18 cellular contexts compared by ENCODE assay signal in genomic region chr15:34456658-34457057, GRCh38. TPM values are rescaled to one million over a fixed set of nuclear protein-coding genes. Genes with fewer than 3 reads are reported as not detected.
A peak's percentile ranks its signal among the peaks of the same experiment; 100 is the strongest.
DNase-seq lines count a peak whose midpoint lies in the region; ATAC-seq, FAIRE-seq and TF ChIP-seq lines count a peak whose summit lies in the region.
"Had no signal": no experiment of that assay in that cellular context is flagged by ENCODE, and none has a peak within 500 bp of the region (broad histone marks: within the 10 kb centered on the region; RNA-seq: fewer than 3 reads in every experiment).

No MANE protein-coding gene starts in this region.

- TF ChIP-seq CTCF in lower lobe of right lung (IDR thresholded peaks at IDR 0.05) (no peak), D721Med (IDR thresholded peaks at IDR 0.05; ENCODE audit: insufficient read depth, missing control alignments) (no peak)

- no peaks in the 10 kb centered on the region for H3K4me1 ChIP-seq in lower lobe of right lung
- H3K4me1 ChIP-seq: A549, BE2C, Caco-2 had no signal

- DNase-seq in GM12891 (ENCODE audit: insufficient read length, low spot score) = no peak
- peak in 2 of 3 experiments; percentile 15 to 72 for DNase-seq in NCI-H1417 (lab: John Stamatoyannopoulos, UW)
- peak; percentile 18 for DNase-seq in NCI-H69 (lab: John Stamatoyannopoulos, UW)
- DNase-seq in lower lobe of right lung = no peak
- no peak for DNase-seq in D721Med (ENCODE audit: insufficient read length, low spot score)
- no peak for DNase-seq in NCI-H1105 (lab: John Stamatoyannopoulos, UW)
- DNase-seq: BE2C; Caco-2; CD4-positive, alpha-beta memory T cell; DMS53; GF-D8; GM23248 had no signal

- H3K27ac ChIP-seq in lower lobe of right lung = no peak overlapping the region
- H3K27ac ChIP-seq: A549, C4-2B, GM23248, HL-60 had no signal

- intact Hi-C loops in lower lobe of right lung (cut with DNase I) = no loop called here

- no peaks in the 10 kb centered on the region for H3K36me3 ChIP-seq in lower lobe of right lung
- H3K36me3 ChIP-seq: BE2C had no signal

- ATAC-seq in lower lobe of right lung = peak; percentile 71 to 90
- no peak for ATAC-seq in HG03354 (IDR thresholded peaks at IDR 0.05; ENCODE audit: poor library complexity, severe bottlenecking, unreplicated experiment)
- ATAC-seq: A549, HCT116 had no signal

- peak; percentile 60 for FAIRE-seq in GM12891 (lab: Jason Lieb, UNC)
- FAIRE-seq in D721Med (lab: Jason Lieb, UNC) = no peak
- FAIRE-seq: H54 had no signal

- no peaks in the 10 kb centered on the region for H3K9me3 ChIP-seq in lower lobe of right lung
- H3K9me3 ChIP-seq: A549, BE2C, Caco-2 had no signal

- no peaks in the 10 kb centered on the region for H3K27me3 ChIP-seq in lower lobe of right lung (ENCODE audit: low read depth)
- H3K27me3 ChIP-seq: BE2C had no signal

- TF ChIP-seq POLR2A in GM12891 (IDR thresholded peaks at IDR 0.05; ENCODE audit: low read depth, low read length) = no peak

- no peak overlapping the region for H3K4me3 ChIP-seq in lower lobe of right lung
- H3K4me3 ChIP-seq: A549, GM23248 had no signal

TF ChIP-seq in GM12891, 5 proteins besides CTCF, POLR2A, EP300 and RAD21:
- TF ChIP-seq POLR2AphosphoS5 (IDR thresholded peaks at IDR 0.05; ENCODE audit: low read depth, low read length) = no peak
- TF ChIP-seq POU2F2 (IDR thresholded peaks at IDR 0.05; ENCODE audit: low read depth, low read length) = no peak
- no peak for TF ChIP-seq PAX5 (IDR thresholded peaks at IDR 0.05; ENCODE audit: insufficient read depth, low read length, severe bottlenecking)
- no peak for TF ChIP-seq TAF1 (IDR thresholded peaks at IDR 0.05; ENCODE audit: low read depth, low read length)
- TF ChIP-seq SPI1 (IDR thresholded peaks at IDR 0.05; ENCODE audit: low read depth, low read length) = no peak

RNA-seq across cellular contexts. Expression of gene GOLGA8A, which starts 19.1 kb away (rescaled TPM):
- polyA plus RNA-seq in GM12891 (2012; ENCODE audit: low read depth, missing spikeins) = 183 TPM
- 89.6 TPM for total RNA-seq in lower lobe of right lung

Comparison
In these comparisons a context has a peak if more than half of its experiments do, and no peak if none do; other contexts are left out.
1. DNase-seq: peak in NCI-H1417 (2 of 3) and NCI-H69 (single experiment); none in GM12891 (single experiment), lower lobe of right lung (single experiment), D721Med (single experiment) and NCI-H1105 (single experiment).